In genomic region chr15:92924216-92924615, GRCh38 we compare ENCODE assay signal across 12 cellular contexts. TPM values are rescaled to one million over a fixed set of nuclear protein-coding genes. Genes with fewer than 3 reads are reported as not detected.
DNase-seq lines count a peak whose midpoint lies in the region; ATAC-seq and TF ChIP-seq lines count a peak whose summit lies in the region.
"Had no signal": no experiment of that assay in that cellular context is flagged by ENCODE, and none has a peak within 500 bp of the region (broad histone marks: within the 10 kb centered on the region; RNA-seq: fewer than 3 reads in every experiment).

No MANE protein-coding gene starts in this region.

- no peaks in the 10 kb centered on the region for H3K9me3 ChIP-seq in spleen
- H3K9me3 ChIP-seq: SJSA1 had no signal

- H3K9me3 Mint-ChIP-seq in T-helper 1 cell treated with Interleukin-12 subunit alpha and Interleukin-12 subunit beta and Interleukin-4 antibody, amounts not matched to agents 30 μg/mL and 1 μg/mL, for 36 hours, result no peaks in the 10 kb centered on the region
- H3K9me3 Mint-ChIP-seq in activated naive CD8-positive, alpha-beta T cell (ENCODE audit: low read depth), result no peaks in the 10 kb centered on the region
- H3K9me3 Mint-ChIP-seq in immature natural killer cell, result peaks cover 0 to 2% (median 0%) of the 10 kb centered on the region in 6 donors

- no peak overlapping the region for H3K4me3 ChIP-seq in spleen
- H3K4me3 ChIP-seq: SJSA1 had no signal

- H3K4me3 Mint-ChIP-seq in T-helper 1 cell treated with Interleukin-12 subunit alpha and Interleukin-12 subunit beta and Interleukin-4 antibody, amounts not matched to agents 30 μg/mL and 1 μg/mL, for 36 hours, result no peak overlapping the region
- peak overlapping the region; percentile 40 for H3K4me3 Mint-ChIP-seq in activated naive CD8-positive, alpha-beta T cell
- peak overlapping the region in 1 of 5 donors; percentile 14 for H3K4me3 Mint-ChIP-seq in immature natural killer cell

- DNase-seq in T-helper 1 cell (no peak), immature natural killer cell (no peak), spleen (no peak), NCI-H510A (lab: John Stamatoyannopoulos, UW) (no peak), hepatic stellate cell (ENCODE audit: low spot score) (no peak)
- DNase-seq: activated CD4-positive, alpha-beta T cell treated with anti-CD3 and anti-CD28 coated beads, Interleukin-2, amount 50 U/mL, for 1 hour; NCI-H510A treated with DMSO at 0.1 percent for 48 hours had no signal

- H3K4me1 ChIP-seq in spleen, result peaks cover 30 to 99% (median 67%) of the 10 kb centered on the region in 6 donors

- intact Hi-C loops in spleen (cut with DNase I; ENCODE audit: low total_unique reads), result loop anchor here (5.0 kb wide), 1 partner anchor 127 kb away; no protein-coding TSS in a partner anchor

- no peak for TF ChIP-seq POLR2A in spleen (IDR thresholded peaks at IDR 0.05)

- peaks cover 64% of the 10 kb centered on the region for H3K4me1 Mint-ChIP-seq in T-helper 1 cell treated with Interleukin-12 subunit alpha and Interleukin-12 subunit beta and Interleukin-4 antibody, amounts not matched to agents 30 μg/mL and 1 μg/mL, for 36 hours (ENCODE audit: low read depth)
- peaks cover 87% of the 10 kb centered on the region for H3K4me1 Mint-ChIP-seq in activated naive CD8-positive, alpha-beta T cell (ENCODE audit: low read depth)
- H3K4me1 Mint-ChIP-seq in immature natural killer cell, result peaks cover 46 to 84% of the 10 kb centered on the region in 2 donors

- peaks cover 61% of the 10 kb centered on the region for H3K36me3 Mint-ChIP-seq in T-helper 1 cell treated with Interleukin-12 subunit alpha and Interleukin-12 subunit beta and Interleukin-4 antibody, amounts not matched to agents 30 μg/mL and 1 μg/mL, for 36 hours (ENCODE audit: low read depth)
- peaks cover 4% of the 10 kb centered on the region for H3K36me3 Mint-ChIP-seq in activated naive CD8-positive, alpha-beta T cell
- H3K36me3 Mint-ChIP-seq in immature natural killer cell, result peaks cover 18 to 38% (median 30%) of the 10 kb centered on the region in 3 donors

- peak overlapping the region in 7 of 8 donors; percentile 41 to 97 (median 59) for H3K27ac ChIP-seq in spleen
- H3K27ac ChIP-seq: 22Rv1, SJSA1 had no signal

- no peak for TF ChIP-seq CTCF in spleen (IDR thresholded peaks at IDR 0.05 in 8 of 11, conservative IDR thresholded peaks at IDR 0.05 in 3 of 11)

- WGBS in spleen, 5 donors, result 35 to 71% (median 59%) methylated on average over 7 of the region's 7 CpGs

- peaks cover 7 to 82% (median 47%) of the 10 kb centered on the region in 6 donors for H3K36me3 ChIP-seq in spleen

- H3K27me3 ChIP-seq in spleen (replicated peaks in 1 of 7), result no peaks in the 10 kb centered on the region
- H3K27me3 ChIP-seq: SJSA1 had no signal

- H3K27me3 Mint-ChIP-seq in T-helper 1 cell treated with Interleukin-12 subunit alpha and Interleukin-12 subunit beta and Interleukin-4 antibody, amounts not matched to agents 30 μg/mL and 1 μg/mL, for 36 hours (ENCODE audit: low read depth), result no peaks in the 10 kb centered on the region
- no peaks in the 10 kb centered on the region for H3K27me3 Mint-ChIP-seq in activated naive CD8-positive, alpha-beta T cell
- H3K27me3 Mint-ChIP-seq in immature natural killer cell (ENCODE audit: low read depth in 3 of 3), result no peaks in the 10 kb centered on the region

- no peak for ATAC-seq in HG02610 (IDR thresholded peaks at IDR 0.05; ENCODE audit: unreplicated experiment)

- H3K27ac Mint-ChIP-seq in T-helper 1 cell treated with Interleukin-12 subunit alpha and Interleukin-12 subunit beta and Interleukin-4 antibody, amounts not matched to agents 30 μg/mL and 1 μg/mL, for 36 hours, result peak overlapping the region; percentile 62
- H3K27ac Mint-ChIP-seq in activated naive CD8-positive, alpha-beta T cell, result peak overlapping the region; percentile 92
- peak overlapping the region; percentile 31 to 85 (median 57) for H3K27ac Mint-ChIP-seq in immature natural killer cell

RNA-seq across cellular contexts. Expression of gene CHD2, which starts 24.1 kb away (rescaled TPM):
- polyA plus RNA-seq in immature natural killer cell (10 to 100 TPM; 24.7 to 77.7 (median 36.9) TPM), spleen (10 to 100 TPM; 37.3 to 44.0 (median 43.2) TPM)
- total RNA-seq in spleen, result 100 to 1,000 TPM; 160 to 232 (median 204) TPM
